ENCODE assay signal across 8 cellular contexts in the genomic region with DNA sequence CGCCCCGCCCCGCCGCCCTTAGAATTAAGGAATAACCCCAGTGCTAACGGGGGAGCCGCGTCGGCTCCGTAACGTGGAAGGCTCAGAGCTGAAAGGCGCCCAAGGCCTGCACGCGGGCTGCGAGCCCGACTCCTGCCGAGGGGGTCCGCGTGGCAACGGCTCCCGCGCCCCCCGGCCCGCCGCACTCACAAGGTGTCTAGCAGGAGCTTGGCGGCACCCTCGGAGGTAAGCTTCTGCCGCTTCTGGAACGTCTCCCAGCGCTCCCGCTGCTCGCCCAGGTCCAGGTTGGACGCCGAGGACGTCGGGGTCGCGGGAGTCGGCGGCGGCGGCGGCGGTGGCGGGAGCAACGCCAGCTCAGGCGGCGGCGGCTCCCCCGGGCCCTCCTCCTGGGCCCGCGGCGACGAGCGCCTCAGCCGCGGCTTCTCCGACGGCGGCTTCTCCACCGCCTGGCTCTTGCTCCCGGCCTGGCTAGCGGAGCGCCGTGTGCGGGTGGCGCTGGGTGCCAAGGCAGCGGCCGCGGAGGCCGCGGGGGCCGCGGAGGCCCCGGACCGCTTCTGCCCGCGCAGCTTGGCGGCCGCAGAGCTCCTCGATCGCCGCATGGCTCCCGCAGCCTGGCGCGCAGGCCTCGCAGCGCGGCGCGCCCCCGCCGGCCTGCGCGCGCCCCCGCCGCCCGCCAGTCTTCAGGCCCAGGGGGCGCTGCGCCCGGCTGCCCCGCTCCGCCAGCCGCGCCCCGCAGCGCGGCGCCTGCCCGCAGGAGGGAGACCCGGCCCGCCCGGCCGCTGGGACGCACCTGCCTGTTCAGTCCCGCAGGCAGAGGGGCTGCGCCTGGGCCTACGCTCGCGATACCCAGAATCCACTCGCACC. TPM values are rescaled to one million over a fixed set of nuclear protein-coding genes. Genes with fewer than 3 reads are reported as not detected.
DNase-seq lines count a peak whose midpoint lies in the region; ATAC-seq and TF ChIP-seq lines count a peak whose summit lies in the region.

TSS of gene CENPV (minus strand) at position 632 of the 864 bp plus-strand sequence. CDS start at position 599, 33 bp downstream.

- H3K4me3 Mint-ChIP-seq in activated CD8-positive, alpha-beta memory T cell treated with anti-CD3 and anti-CD28 coated beads, Interleukin-2, amount 10 ng/mL, durations not matched to agents 7 days and 5 days: peak within 1 kb of the TSS; percentile 84
- peak within 1 kb of the TSS; percentile 92 for H3K4me3 Mint-ChIP-seq in endodermal cell

- peak within 1 kb of the TSS; percentile 61 for H3K27ac Mint-ChIP-seq in activated CD8-positive, alpha-beta memory T cell treated with anti-CD3 and anti-CD28 coated beads, Interleukin-2, amount 10 ng/mL, durations not matched to agents 7 days and 5 days
- H3K27ac Mint-ChIP-seq in endodermal cell: peak within 1 kb of the TSS; percentile 98

- H3K27me3 Mint-ChIP-seq in activated CD8-positive, alpha-beta memory T cell treated with anti-CD3 and anti-CD28 coated beads, Interleukin-2, amount 10 ng/mL, durations not matched to agents 7 days and 5 days: peaks cover 18% of the 10 kb centered on the region
- H3K27me3 Mint-ChIP-seq in endodermal cell (ENCODE audit: insufficient read depth): peaks cover 18% of the 10 kb centered on the region

- H3K4me3 ChIP-seq in endodermal cell (ENCODE audit: low read length): peak within 1 kb of the TSS; percentile 93
- H3K4me3 ChIP-seq in mucosa of stomach (ENCODE audit: low read length): peak within 1 kb of the TSS; percentile 80

- peaks cover 21% of the 10 kb centered on the region for H3K4me1 Mint-ChIP-seq in activated CD8-positive, alpha-beta memory T cell treated with anti-CD3 and anti-CD28 coated beads, Interleukin-2, amount 10 ng/mL, durations not matched to agents 7 days and 5 days
- peaks cover 8% of the 10 kb centered on the region for H3K4me1 Mint-ChIP-seq in endodermal cell

- peak; percentile 65 for ATAC-seq in HG02970 (IDR thresholded peaks at IDR 0.05; ENCODE audit: low FRiP score, unreplicated experiment)
- peak; percentile 90 for ATAC-seq in activated CD8-positive, alpha-beta memory T cell treated with anti-CD3 and anti-CD28 coated beads, Interleukin-2, amount 10 ng/mL, durations not matched to agents 7 days and 5 days

- H3K27ac ChIP-seq in endodermal cell (ENCODE audit: low read depth, low read length): peak within 1 kb of the TSS; percentile 96

- CTCF ChIA-PET in activated CD8-positive, alpha-beta memory T cell treated with anti-CD3 and anti-CD28 coated beads, Interleukin-2, amount 10 ng/mL, durations not matched to agents 7 days and 5 days (lab: Charles Lee): interaction anchor here (0.7 to 5.7 kb wide), 14 partner anchors 9 to 138 kb away, joined by 3 to 81 read pairs (median 4); partner anchors contain the start of genes NCOR1 and TRPV2

- no peak for TF ChIP-seq CTCF in endodermal cell (conservative IDR thresholded peaks at IDR 0.05)

- no peaks in the 10 kb centered on the region for H3K9me3 Mint-ChIP-seq in activated CD8-positive, alpha-beta memory T cell treated with anti-CD3 and anti-CD28 coated beads, Interleukin-2, amount 10 ng/mL, durations not matched to agents 7 days and 5 days (ENCODE audit: low read depth)
- H3K9me3 Mint-ChIP-seq in endodermal cell: no peaks in the 10 kb centered on the region

- peak within 1 kb of the TSS; percentile 92 for H3K9ac ChIP-seq in endodermal cell (ENCODE audit: extremely low read depth, low read length, poor library complexity, severe bottlenecking)
- H3K9ac ChIP-seq in mucosa of stomach (ENCODE audit: low read length): peak within 1 kb of the TSS; percentile 91

- H3K9me3 ChIP-seq in endodermal cell (ENCODE audit: control insufficient read depth, low read length): no peaks in the 10 kb centered on the region
- no peaks in the 10 kb centered on the region for H3K9me3 ChIP-seq in mucosa of stomach (ENCODE audit: control insufficient read depth, low read length)

- no peaks in the 10 kb centered on the region for H3K36me3 Mint-ChIP-seq in activated CD8-positive, alpha-beta memory T cell treated with anti-CD3 and anti-CD28 coated beads, Interleukin-2, amount 10 ng/mL, durations not matched to agents 7 days and 5 days
- peaks cover 13% of the 10 kb centered on the region for H3K36me3 Mint-ChIP-seq in endodermal cell (ENCODE audit: low read depth)

- H3K36me3 ChIP-seq in endodermal cell (ENCODE audit: control insufficient read depth, insufficient read depth, low read length) (peaks cover 20% of the 10 kb centered on the region), mucosa of stomach (ENCODE audit: control insufficient read depth, insufficient read depth, low read length) (peaks cover 5% of the 10 kb centered on the region)

- H3K27me3 ChIP-seq in endodermal cell (ENCODE audit: control insufficient read depth, insufficient read depth, low read length, poor library complexity, severe bottlenecking): no peaks in the 10 kb centered on the region
- no peaks in the 10 kb centered on the region for H3K27me3 ChIP-seq in mucosa of stomach (ENCODE audit: control insufficient read depth, insufficient read depth, low read length)

- 0 to 3% methylated on average over 32 to 121 of the region's 121 CpGs for WGBS in endodermal cell (ENCODE audit: insufficient coverage in 1 of 2, insufficient read length in 1 of 2), 2 experiments

- H3K4me1 ChIP-seq in endodermal cell (ENCODE audit: control insufficient read depth, insufficient read depth, low read length) (no peaks in the 10 kb centered on the region), mucosa of stomach (ENCODE audit: control insufficient read depth, insufficient read depth, low read length) (peaks cover 5% of the 10 kb centered on the region)

- peak; percentile 4 for DNase-seq in NCI-H2029 (lab: John Stamatoyannopoulos, UW)
- DNase-seq in NCI-H2029 treated with DMSO at 0.1 percent for 48 hours (lab: John Stamatoyannopoulos, UW): no peak
- DNase-seq in NCI-H82 (lab: John Stamatoyannopoulos, UW): peak; percentile 76
- peak; percentile 64 for DNase-seq in activated CD8-positive, alpha-beta memory T cell treated with anti-CD3 and anti-CD28 coated beads, Interleukin-2, amount 10 ng/mL, durations not matched to agents 7 days and 5 days
- DNase-seq in endodermal cell: peak; percentile 97
- peak; percentile 19 for DNase-seq in stimulated activated CD8-positive, alpha-beta memory T cell treated with anti-CD3 and anti-CD28 coated beads, Interleukin-7, amount 100 ng/mL, for 24 hours (ENCODE audit: low read depth)

RNA-seq across cellular contexts. Expression of gene CENPV, which starts in this region (rescaled TPM):
- 10 to 100 TPM; 17.2 to 20.4 TPM for total RNA-seq in activated CD8-positive, alpha-beta memory T cell treated with anti-CD3 and anti-CD28 coated beads, Interleukin-2, amount 10 ng/mL, durations not matched to agents 7 days and 5 days
- total RNA-seq in endodermal cell: 100 to 1,000 TPM; 109 to 202 TPM
- polyA plus RNA-seq in endodermal cell (2013, experiment 1 of 2): 391 TPM
- 343 TPM for polyA plus RNA-seq in endodermal cell (2013, experiment 2 of 2)

Comparison
In these comparisons a context has a peak if more than half of its experiments do, and no peak if none do; other contexts are left out.
1. RNA of gene CENPV (total RNA-seq): 109 to 202 TPM in endodermal cell; 17.2 to 20.4 TPM in activated CD8-positive, alpha-beta memory T cell treated with anti-CD3 and anti-CD28 coated beads, Interleukin-2, amount 10 ng/mL, durations not matched to agents 7 days and 5 days; every median in the first group is over 4 times any median in the second.